ENCODE assay signal across 1 cellular context in the genomic region with DNA sequence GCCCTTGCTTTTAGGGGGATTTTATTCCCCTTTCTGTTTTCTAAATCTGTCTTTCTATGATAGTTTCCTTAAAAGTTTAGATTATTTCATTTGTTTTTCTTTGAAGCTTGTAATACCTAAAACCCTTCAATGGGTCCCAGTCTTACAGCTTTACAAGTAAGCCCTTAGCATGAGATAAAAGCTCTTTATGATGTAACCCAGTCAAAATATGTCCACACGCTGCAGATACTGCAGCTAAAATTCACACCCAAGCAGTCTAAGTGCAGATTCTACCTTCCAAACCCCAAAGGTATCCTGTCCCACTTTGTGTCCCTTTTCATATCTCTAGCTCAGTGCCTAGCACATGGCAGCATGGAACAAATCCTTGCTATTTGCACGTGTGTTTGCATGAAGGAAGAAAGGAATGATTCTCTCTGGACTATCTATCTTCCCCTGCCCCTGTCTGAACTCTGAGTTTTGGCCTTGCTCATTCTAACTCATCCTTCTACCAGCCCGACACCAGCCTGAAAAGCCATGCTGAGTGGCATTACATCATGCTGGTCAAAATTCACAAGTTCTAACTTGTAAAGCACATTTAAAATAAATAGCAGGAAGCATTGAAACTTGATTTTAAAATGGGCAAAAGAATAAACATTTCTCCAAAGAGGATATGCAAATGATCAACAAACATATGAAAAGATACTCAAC.
TF ChIP-seq lines count a peak whose summit lies in the region.

No MANE protein-coding gene starts in this region.

TF ChIP-seq in GM23338, 12 proteins besides CTCF, POLR2A, EP300 and RAD21:
- TF ChIP-seq, protein P1, sequence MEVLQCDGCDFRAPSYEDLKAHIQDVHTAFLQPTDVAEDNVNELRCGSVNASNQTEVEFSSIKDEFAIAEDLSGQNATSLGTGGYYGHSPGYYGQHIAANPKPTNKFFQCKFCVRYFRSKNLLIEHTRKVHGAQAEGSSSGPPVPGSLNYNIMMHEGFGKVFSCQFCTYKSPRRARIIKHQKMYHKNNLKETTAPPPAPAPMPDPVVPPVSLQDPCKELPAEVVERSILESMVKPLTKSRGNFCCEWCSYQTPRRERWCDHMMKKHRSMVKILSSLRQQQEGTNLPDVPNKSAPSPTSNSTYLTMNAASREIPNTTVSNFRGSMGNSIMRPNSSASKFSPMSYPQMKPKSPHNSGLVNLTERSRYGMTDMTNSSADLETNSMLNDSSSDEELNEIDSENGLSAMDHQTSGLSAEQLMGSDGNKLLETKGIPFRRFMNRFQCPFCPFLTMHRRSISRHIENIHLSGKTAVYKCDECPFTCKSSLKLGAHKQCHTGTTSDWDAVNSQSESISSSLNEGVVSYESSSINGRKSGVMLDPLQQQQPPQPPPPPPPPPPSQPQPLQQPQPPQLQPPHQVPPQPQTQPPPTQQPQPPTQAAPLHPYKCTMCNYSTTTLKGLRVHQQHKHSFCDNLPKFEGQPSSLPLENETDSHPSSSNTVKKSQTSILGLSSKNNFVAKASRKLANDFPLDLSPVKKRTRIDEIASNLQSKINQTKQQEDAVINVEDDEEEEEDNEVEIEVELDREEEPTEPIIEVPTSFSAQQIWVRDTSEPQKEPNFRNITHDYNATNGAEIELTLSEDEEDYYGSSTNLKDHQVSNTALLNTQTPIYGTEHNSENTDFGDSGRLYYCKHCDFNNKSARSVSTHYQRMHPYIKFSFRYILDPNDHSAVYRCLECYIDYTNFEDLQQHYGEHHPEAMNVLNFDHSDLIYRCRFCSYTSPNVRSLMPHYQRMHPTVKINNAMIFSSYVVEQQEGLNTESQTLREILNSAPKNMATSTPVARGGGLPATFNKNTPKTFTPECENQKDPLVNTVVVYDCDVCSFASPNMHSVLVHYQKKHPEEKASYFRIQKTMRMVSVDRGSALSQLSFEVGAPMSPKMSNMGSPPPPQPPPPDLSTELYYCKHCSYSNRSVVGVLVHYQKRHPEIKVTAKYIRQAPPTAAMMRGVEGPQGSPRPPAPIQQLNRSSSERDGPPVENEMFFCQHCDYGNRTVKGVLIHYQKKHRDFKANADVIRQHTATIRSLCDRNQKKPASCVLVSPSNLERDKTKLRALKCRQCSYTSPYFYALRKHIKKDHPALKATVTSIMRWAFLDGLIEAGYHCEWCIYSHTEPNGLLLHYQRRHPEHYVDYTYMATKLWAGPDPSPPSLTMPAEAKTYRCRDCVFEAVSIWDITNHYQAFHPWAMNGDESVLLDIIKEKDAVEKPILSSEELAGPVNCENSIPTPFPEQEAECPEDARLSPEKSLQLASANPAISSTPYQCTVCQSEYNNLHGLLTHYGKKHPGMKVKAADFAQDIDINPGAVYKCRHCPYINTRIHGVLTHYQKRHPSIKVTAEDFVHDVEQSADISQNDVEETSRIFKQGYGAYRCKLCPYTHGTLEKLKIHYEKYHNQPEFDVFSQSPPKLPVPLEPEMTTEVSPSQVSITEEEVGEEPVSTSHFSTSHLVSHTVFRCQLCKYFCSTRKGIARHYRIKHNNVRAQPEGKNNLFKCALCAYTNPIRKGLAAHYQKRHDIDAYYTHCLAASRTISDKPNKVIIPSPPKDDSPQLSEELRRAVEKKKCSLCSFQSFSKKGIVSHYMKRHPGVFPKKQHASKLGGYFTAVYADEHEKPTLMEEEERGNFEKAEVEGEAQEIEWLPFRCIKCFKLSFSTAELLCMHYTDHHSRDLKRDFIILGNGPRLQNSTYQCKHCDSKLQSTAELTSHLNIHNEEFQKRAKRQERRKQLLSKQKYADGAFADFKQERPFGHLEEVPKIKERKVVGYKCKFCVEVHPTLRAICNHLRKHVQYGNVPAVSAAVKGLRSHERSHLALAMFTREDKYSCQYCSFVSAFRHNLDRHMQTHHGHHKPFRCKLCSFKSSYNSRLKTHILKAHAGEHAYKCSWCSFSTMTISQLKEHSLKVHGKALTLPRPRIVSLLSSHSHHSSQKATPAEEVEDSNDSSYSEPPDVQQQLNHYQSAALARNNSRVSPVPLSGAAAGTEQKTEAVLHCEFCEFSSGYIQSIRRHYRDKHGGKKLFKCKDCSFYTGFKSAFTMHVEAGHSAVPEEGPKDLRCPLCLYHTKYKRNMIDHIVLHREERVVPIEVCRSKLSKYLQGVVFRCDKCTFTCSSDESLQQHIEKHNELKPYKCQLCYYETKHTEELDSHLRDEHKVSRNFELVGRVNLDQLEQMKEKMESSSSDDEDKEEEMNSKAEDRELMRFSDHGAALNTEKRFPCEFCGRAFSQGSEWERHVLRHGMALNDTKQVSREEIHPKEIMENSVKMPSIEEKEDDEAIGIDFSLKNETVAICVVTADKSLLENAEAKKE (CRISPR knock-in tag; IDR thresholded peaks at IDR 0.05): no peak
- TF ChIP-seq JUNB (IDR thresholded peaks at IDR 0.05; ENCODE audit: unreplicated experiment) (no peak), POLR2AphosphoS5 (IDR thresholded peaks at IDR 0.05; ENCODE audit: low read depth) (no peak), ZNF114 (CRISPR knock-in tag; IDR thresholded peaks at IDR 0.05) (no peak), STAT1 (IDR thresholded peaks at IDR 0.05; ENCODE audit: unreplicated experiment) (no peak), NANOG (IDR thresholded peaks at IDR 0.05; ENCODE audit: borderline replicate concordance) (no peak), CREB1 (CRISPR knock-in tag; IDR thresholded peaks at IDR 0.05; ENCODE audit: low read depth) (no peak), EZH2 (IDR thresholded peaks at IDR 0.05; ENCODE audit: low read depth, unreplicated experiment) (no peak)
- TF ChIP-seq, protein P2, sequence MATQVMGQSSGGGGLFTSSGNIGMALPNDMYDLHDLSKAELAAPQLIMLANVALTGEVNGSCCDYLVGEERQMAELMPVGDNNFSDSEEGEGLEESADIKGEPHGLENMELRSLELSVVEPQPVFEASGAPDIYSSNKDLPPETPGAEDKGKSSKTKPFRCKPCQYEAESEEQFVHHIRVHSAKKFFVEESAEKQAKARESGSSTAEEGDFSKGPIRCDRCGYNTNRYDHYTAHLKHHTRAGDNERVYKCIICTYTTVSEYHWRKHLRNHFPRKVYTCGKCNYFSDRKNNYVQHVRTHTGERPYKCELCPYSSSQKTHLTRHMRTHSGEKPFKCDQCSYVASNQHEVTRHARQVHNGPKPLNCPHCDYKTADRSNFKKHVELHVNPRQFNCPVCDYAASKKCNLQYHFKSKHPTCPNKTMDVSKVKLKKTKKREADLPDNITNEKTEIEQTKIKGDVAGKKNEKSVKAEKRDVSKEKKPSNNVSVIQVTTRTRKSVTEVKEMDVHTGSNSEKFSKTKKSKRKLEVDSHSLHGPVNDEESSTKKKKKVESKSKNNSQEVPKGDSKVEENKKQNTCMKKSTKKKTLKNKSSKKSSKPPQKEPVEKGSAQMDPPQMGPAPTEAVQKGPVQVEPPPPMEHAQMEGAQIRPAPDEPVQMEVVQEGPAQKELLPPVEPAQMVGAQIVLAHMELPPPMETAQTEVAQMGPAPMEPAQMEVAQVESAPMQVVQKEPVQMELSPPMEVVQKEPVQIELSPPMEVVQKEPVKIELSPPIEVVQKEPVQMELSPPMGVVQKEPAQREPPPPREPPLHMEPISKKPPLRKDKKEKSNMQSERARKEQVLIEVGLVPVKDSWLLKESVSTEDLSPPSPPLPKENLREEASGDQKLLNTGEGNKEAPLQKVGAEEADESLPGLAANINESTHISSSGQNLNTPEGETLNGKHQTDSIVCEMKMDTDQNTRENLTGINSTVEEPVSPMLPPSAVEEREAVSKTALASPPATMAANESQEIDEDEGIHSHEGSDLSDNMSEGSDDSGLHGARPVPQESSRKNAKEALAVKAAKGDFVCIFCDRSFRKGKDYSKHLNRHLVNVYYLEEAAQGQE (IDR thresholded peaks at IDR 0.05; ENCODE audit: unreplicated experiment): no peak
- TF ChIP-seq, protein P3, sequence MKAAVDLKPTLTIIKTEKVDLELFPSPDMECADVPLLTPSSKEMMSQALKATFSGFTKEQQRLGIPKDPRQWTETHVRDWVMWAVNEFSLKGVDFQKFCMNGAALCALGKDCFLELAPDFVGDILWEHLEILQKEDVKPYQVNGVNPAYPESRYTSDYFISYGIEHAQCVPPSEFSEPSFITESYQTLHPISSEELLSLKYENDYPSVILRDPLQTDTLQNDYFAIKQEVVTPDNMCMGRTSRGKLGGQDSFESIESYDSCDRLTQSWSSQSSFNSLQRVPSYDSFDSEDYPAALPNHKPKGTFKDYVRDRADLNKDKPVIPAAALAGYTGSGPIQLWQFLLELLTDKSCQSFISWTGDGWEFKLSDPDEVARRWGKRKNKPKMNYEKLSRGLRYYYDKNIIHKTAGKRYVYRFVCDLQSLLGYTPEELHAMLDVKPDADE (IDR thresholded peaks at IDR 0.05): no peak
